8 cellular contexts compared by ENCODE assay signal in the genomic region with DNA sequence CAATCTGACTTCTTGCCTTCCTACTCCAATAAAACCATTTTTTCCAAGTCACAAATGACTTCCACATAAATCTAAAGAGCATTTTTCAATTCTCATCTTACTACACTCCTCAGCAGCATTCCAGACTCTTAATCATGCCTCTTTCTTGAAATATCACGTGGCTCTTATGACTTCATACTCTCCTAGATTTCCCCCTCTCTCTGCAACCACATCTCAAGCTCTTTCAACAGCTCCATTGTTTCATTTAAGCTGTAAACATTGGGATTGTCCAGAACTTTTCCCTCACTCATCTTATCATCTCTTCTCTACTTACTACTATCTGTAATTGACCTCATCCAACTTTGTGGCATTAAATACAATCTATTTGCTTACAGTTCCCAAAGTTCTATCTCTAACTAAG.
DNase-seq lines count a peak whose midpoint lies in the region; ATAC-seq, FAIRE-seq and TF ChIP-seq lines count a peak whose summit lies in the region.
"Not testable (repeated sequence)": the region's sequence is repeated elsewhere in the genome, so short reads cannot be mapped to it uniquely, and the experiment has no call there.

No MANE protein-coding gene starts in this region.

- H3K79me1 ChIP-seq in mesenchymal stem cell (replicated peaks; ENCODE audit: low read length, poor library complexity, severe bottlenecking), result not testable (repeated sequence)

- not testable (repeated sequence) for ATAC-seq in A549

- POLR2A ChIA-PET in A549 (lab: Yijun Ruan, JAX), result not testable (repeated sequence)

- TF ChIP-seq CTCF in A549 (IDR thresholded peaks at IDR 0.05); brain microvascular endothelial cell (IDR thresholded peaks at IDR 0.05; ENCODE audit: low read depth, low read length, missing control alignments); epithelial cell of esophagus (IDR thresholded peaks at IDR 0.05; ENCODE audit: insufficient read depth, low read depth, low read length, missing control alignments); fibroblast of pulmonary artery (IDR thresholded peaks at IDR 0.05; ENCODE audit: low read length, missing control alignments): not testable (repeated sequence)

- H3K9ac ChIP-seq in mesenchymal stem cell (ENCODE audit: low read length), result not testable (repeated sequence)

- H3K18ac ChIP-seq in mesenchymal stem cell (ENCODE audit: low read depth in 1 of 2, low read length in 2 of 2), result not testable (repeated sequence)

- TF ChIP-seq EP300 in A549 (IDR thresholded peaks at IDR 0.05), result not testable (repeated sequence)

- CTCF ChIA-PET in A549 (lab: Yijun Ruan, JAX), result not testable (repeated sequence)

- H3K36me3 ChIP-seq in brain microvascular endothelial cell (replicated peaks); mesenchymal stem cell (ENCODE audit: control insufficient read depth in 1 of 2, insufficient read depth in 2 of 2, low read depth in 1 of 2, low read length in 2 of 2): not testable (repeated sequence)

- not testable (repeated sequence) for TF ChIP-seq POLR2A in A549 (IDR thresholded peaks at IDR 0.05; ENCODE audit: low read length); GM12891 (IDR thresholded peaks at IDR 0.05; ENCODE audit: low read depth, low read length)

- not testable (repeated sequence) for H3K27ac ChIP-seq in A549; brain microvascular endothelial cell; mesenchymal stem cell (ENCODE audit: low read length, poor library complexity, severe bottlenecking)

- H3K4me3 ChIP-seq in A549; brain microvascular endothelial cell (ENCODE audit: low read depth, low read length); epithelial cell of esophagus (ENCODE audit: low read length); fibroblast of pulmonary artery (replicated peaks; ENCODE audit: low read depth, low read length); mesenchymal stem cell (ENCODE audit: insufficient read depth in 1 of 2, low read depth in 1 of 2, low read length in 2 of 2): not testable (repeated sequence)

- H4K8ac ChIP-seq in mesenchymal stem cell (ENCODE audit: low read length), result not testable (repeated sequence)

- H3K27me3 ChIP-seq in brain microvascular endothelial cell (replicated peaks); mesenchymal stem cell (ENCODE audit: control insufficient read depth in 1 of 2, insufficient read depth in 1 of 2, low read length in 2 of 2): not testable (repeated sequence)

- not testable (repeated sequence) for H2BK5ac ChIP-seq in mesenchymal stem cell (ENCODE audit: low read depth, low read length, poor library complexity, severe bottlenecking)

- H3K4me1 ChIP-seq in A549; mesenchymal stem cell (ENCODE audit: control insufficient read depth, insufficient read depth, low read depth, low read length): not testable (repeated sequence)

- not testable (repeated sequence) for H2AK5ac ChIP-seq in mesenchymal stem cell (ENCODE audit: low read length, severe bottlenecking)

- not testable (repeated sequence) for H2AFZ ChIP-seq in mesenchymal stem cell (ENCODE audit: low read depth, low read length)

- peak; percentile 65 for FAIRE-seq in A549 (lab: Jason Lieb, UNC)
- peak; percentile 45 for FAIRE-seq in GM12891 (lab: Jason Lieb, UNC)

- H2BK12ac ChIP-seq in mesenchymal stem cell (ENCODE audit: low read length in 2 of 2), result not testable (repeated sequence)

- H2BK120ac ChIP-seq in mesenchymal stem cell (ENCODE audit: low read depth, low read length), result not testable (repeated sequence)

- not testable (repeated sequence) for DNase-seq in A549 (ENCODE audit: low read depth in 1 of 2, low spot score in 1 of 2); GM12891 (ENCODE audit: insufficient read length, low spot score)
- DNase-seq in NCI-H226, result peak; percentile 17
- peak; percentile 7 for DNase-seq in brain microvascular endothelial cell
- peak; percentile 48 for DNase-seq in epithelial cell of esophagus (ENCODE audit: low read depth)
- peak; percentile 42 for DNase-seq in fibroblast of pulmonary artery (ENCODE audit: low read depth)
- DNase-seq in mesenchymal stem cell, result peak; percentile 13
- peak; percentile 16 for DNase-seq in stromal cell of bone marrow (ENCODE audit: low read depth)

- not testable (repeated sequence) for H3K14ac ChIP-seq in mesenchymal stem cell (ENCODE audit: low read length in 2 of 2)

- not testable (repeated sequence) for TF ChIP-seq RAD21 in A549 (conservative IDR thresholded peaks at IDR 0.05 in 1 of 2, IDR thresholded peaks at IDR 0.05 in 1 of 2)

- not testable (repeated sequence) for H4K91ac ChIP-seq in mesenchymal stem cell (ENCODE audit: low read length)

- in situ Hi-C loops in brain microvascular endothelial cell (cut with HindIII; ENCODE audit: low pct_ligation_motif_present, low sequenced_read_pairs), result not testable (repeated sequence)

- WGBS in A549 (ENCODE audit: missing lambda C conversion rate), result 0% methylated on average over 1 of the region's 1 CpG
- WGBS in mesenchymal stem cell, result 19% methylated on average over 1 of the region's 1 CpG

- H3K4ac ChIP-seq in mesenchymal stem cell (ENCODE audit: low read depth in 1 of 2, low read length in 2 of 2), result not testable (repeated sequence)

- not testable (repeated sequence) for H2BK15ac ChIP-seq in mesenchymal stem cell (ENCODE audit: low read depth, poor library complexity, severe bottlenecking)

- H3K4me2 ChIP-seq in A549; mesenchymal stem cell (ENCODE audit: low read length, poor library complexity, severe bottlenecking): not testable (repeated sequence)

- H3K23ac ChIP-seq in mesenchymal stem cell (ENCODE audit: low read length in 2 of 2), result not testable (repeated sequence)

- H3K9me3 ChIP-seq in A549; mesenchymal stem cell (ENCODE audit: control insufficient read depth, low read length): not testable (repeated sequence)
